15 cellular contexts compared by ENCODE assay signal in genomic region chr1:3930282-3930681, GRCh38. TPM values are rescaled to one million over a fixed set of nuclear protein-coding genes. Genes with fewer than 3 reads are reported as not detected.
DNase-seq lines count a peak whose midpoint lies in the region; ATAC-seq and TF ChIP-seq lines count a peak whose summit lies in the region.
"Had no signal": no experiment of that assay in that cellular context is flagged by ENCODE, and none has a peak within 500 bp of the region (broad histone marks: within the 10 kb centered on the region; RNA-seq: fewer than 3 reads in every experiment).

No MANE protein-coding gene starts in this region.

- H3K27ac Mint-ChIP-seq in activated CD4-positive, alpha-beta T cell treated with anti-CD3 and anti-CD28 coated beads, Interleukin-2, amount 10 ng/mL, durations not matched to agents 7 days and 5 days, result peak overlapping the region; percentile 37
- no peak overlapping the region for H3K27ac Mint-ChIP-seq in activated CD4-positive, alpha-beta T cell treated with anti-CD3 and anti-CD28 coated beads for 36 hours
- H3K27ac Mint-ChIP-seq in activated naive CD8-positive, alpha-beta T cell treated with anti-CD3 and anti-CD28 coated beads, Interleukin-2, amount 10 ng/mL, durations not matched to agents 7 days and 5 days, result peak overlapping the region; percentile 66
- H3K27ac Mint-ChIP-seq in glutamatergic neuron (ENCODE audit: unreplicated experiment), result peak overlapping the region; percentile 74

- H3K23ac ChIP-seq in trophoblast cell (ENCODE audit: low read length), result no peak overlapping the region

- no peak overlapping the region for H4K8ac ChIP-seq in trophoblast cell (ENCODE audit: low read depth, low read length)

- DNase-seq in activated CD4-positive, alpha-beta T cell treated with anti-CD3 and anti-CD28 coated beads, Interleukin-2, amount 10 ng/mL, durations not matched to agents 7 days and 5 days, result no peak
- no peak for DNase-seq in activated CD4-positive, alpha-beta T cell treated with anti-CD3 and anti-CD28 coated beads for 36 hours
- DNase-seq in activated naive CD8-positive, alpha-beta T cell treated with anti-CD3 and anti-CD28 coated beads, Interleukin-2, amount 10 ng/mL, durations not matched to agents 7 days and 5 days, result no peak
- DNase-seq in glutamatergic neuron (no peak), trophoblast cell (no peak), hepatocyte (ENCODE audit: low spot score) (no peak), activated gamma-delta T cell (lab: John Stamatoyannopoulos, UW) (no peak)
- DNase-seq: CD4-positive, alpha-beta memory T cell; H9; NCI-H187; NCI-H226; NCI-H524 treated with DMSO at 0.1 percent for 48 hours; Peyer's patch had no signal

- peak overlapping the region; percentile 7 for H3K4me3 Mint-ChIP-seq in activated CD4-positive, alpha-beta T cell treated with anti-CD3 and anti-CD28 coated beads, Interleukin-2, amount 10 ng/mL, durations not matched to agents 7 days and 5 days
- H3K4me3 Mint-ChIP-seq in activated CD4-positive, alpha-beta T cell treated with anti-CD3 and anti-CD28 coated beads for 36 hours, result no peak overlapping the region
- no peak overlapping the region for H3K4me3 Mint-ChIP-seq in activated naive CD8-positive, alpha-beta T cell treated with anti-CD3 and anti-CD28 coated beads, Interleukin-2, amount 10 ng/mL, durations not matched to agents 7 days and 5 days
- no peak overlapping the region for H3K4me3 Mint-ChIP-seq in glutamatergic neuron (ENCODE audit: unreplicated experiment)
- H3K4me3 Mint-ChIP-seq: H9 had no signal

- no peak overlapping the region for H2BK12ac ChIP-seq in trophoblast cell (ENCODE audit: low read length)

- intact Hi-C loops in activated CD4-positive, alpha-beta T cell treated with anti-CD3 and anti-CD28 coated beads for 36 hours (cut with DNase I, micrococcal nuclease), result no loop called here

- no peak overlapping the region for H3K18ac ChIP-seq in trophoblast cell (ENCODE audit: low read length)

- no peak overlapping the region for H4K12ac ChIP-seq in trophoblast cell (ENCODE audit: low read depth, low read length)

- WGBS in trophoblast cell (ENCODE audit: extremely low coverage, insufficient coverage, insufficient read length), result 100% methylated on average over 3 of the region's 3 CpGs
- 100% methylated on average over 3 of the region's 3 CpGs for WGBS in hepatocyte (ENCODE audit: low lambda C conversion rate, missing lambda C conversion rate)

- H4K20me1 ChIP-seq in hepatocyte (ENCODE audit: insufficient read depth, poor library complexity, severe bottlenecking), result no peaks in the 10 kb centered on the region

- H3K4me2 ChIP-seq in trophoblast cell (ENCODE audit: low read length) (peak overlapping the region; percentile 5), hepatocyte (no peak overlapping the region)

- no peak overlapping the region for H2BK5ac ChIP-seq in trophoblast cell (ENCODE audit: low read depth, low read length, poor library complexity)

- no peak overlapping the region for H2BK120ac ChIP-seq in trophoblast cell (ENCODE audit: insufficient read depth, low read length, poor library complexity)

- H3K27ac ChIP-seq in trophoblast cell (ENCODE audit: low read depth, low read length) (no peak overlapping the region), hepatocyte (no peak overlapping the region)
- H3K27ac ChIP-seq: 22Rv1, Peyer's patch had no signal

- POLR2A ChIA-PET in activated CD4-positive, alpha-beta T cell treated with anti-CD3 and anti-CD28 coated beads, Interleukin-2, amount 10 ng/mL, durations not matched to agents 7 days and 5 days (lab: Charles Lee), result no interaction called here
- POLR2A ChIA-PET in activated CD4-positive, alpha-beta T cell treated with anti-CD3 and anti-CD28 coated beads for 36 hours (lab: Charles Lee), result no interaction called here
- POLR2A ChIA-PET in activated naive CD8-positive, alpha-beta T cell treated with anti-CD3 and anti-CD28 coated beads, Interleukin-2, amount 10 ng/mL, durations not matched to agents 7 days and 5 days (lab: Charles Lee), result no interaction called here

- H2AFZ ChIP-seq in trophoblast cell (ENCODE audit: insufficient read depth, low read length, poor library complexity) (no peak overlapping the region), hepatocyte (no peak overlapping the region)

- no peaks in the 10 kb centered on the region for H3K4me1 ChIP-seq in trophoblast cell (ENCODE audit: control insufficient read depth in 1 of 2, insufficient read depth in 2 of 2, low read length in 2 of 2)
- H3K4me1 ChIP-seq in hepatocyte (ENCODE audit: insufficient read depth), result no peaks in the 10 kb centered on the region
- H3K4me1 ChIP-seq: Peyer's patch had no signal

- CTCF ChIA-PET in activated CD4-positive, alpha-beta T cell treated with anti-CD3 and anti-CD28 coated beads, Interleukin-2, amount 10 ng/mL, durations not matched to agents 7 days and 5 days (lab: Charles Lee), result no interaction called here
- CTCF ChIA-PET in activated CD4-positive, alpha-beta T cell treated with anti-CD3 and anti-CD28 coated beads for 36 hours (lab: Charles Lee), result no interaction called here

- H3K4ac ChIP-seq in trophoblast cell (ENCODE audit: low read depth, low read length), result no peak overlapping the region

- H3K4me1 Mint-ChIP-seq in activated CD4-positive, alpha-beta T cell treated with anti-CD3 and anti-CD28 coated beads, Interleukin-2, amount 10 ng/mL, durations not matched to agents 7 days and 5 days, result peaks cover 4% of the 10 kb centered on the region
- H3K4me1 Mint-ChIP-seq in activated CD4-positive, alpha-beta T cell treated with anti-CD3 and anti-CD28 coated beads for 36 hours, result no peaks in the 10 kb centered on the region
- H3K4me1 Mint-ChIP-seq in activated naive CD8-positive, alpha-beta T cell treated with anti-CD3 and anti-CD28 coated beads, Interleukin-2, amount 10 ng/mL, durations not matched to agents 7 days and 5 days, result peaks cover 4% of the 10 kb centered on the region
- no peaks in the 10 kb centered on the region for H3K4me1 Mint-ChIP-seq in glutamatergic neuron (ENCODE audit: low read depth, unreplicated experiment)
- H3K4me1 Mint-ChIP-seq: H9 had no signal

- H3K36me3 ChIP-seq in trophoblast cell (ENCODE audit: control insufficient read depth in 1 of 2, insufficient read depth in 2 of 2, low read length in 2 of 2) (no peaks in the 10 kb centered on the region), hepatocyte (replicated peaks; ENCODE audit: insufficient read depth, low read depth) (no peaks in the 10 kb centered on the region)
- H3K36me3 ChIP-seq: Peyer's patch had no signal

- H4K91ac ChIP-seq in trophoblast cell (ENCODE audit: low read depth, low read length), result no peak overlapping the region

- H3K4me3 ChIP-seq in trophoblast cell (ENCODE audit: low read depth, low read length) (peak overlapping the region; percentile 54), hepatocyte (no peak overlapping the region)
- H3K4me3 ChIP-seq: Peyer's patch had no signal

- H3K9me2 ChIP-seq in hepatocyte (replicated peaks; ENCODE audit: insufficient read depth), result no peaks in the 10 kb centered on the region

- H2AK5ac ChIP-seq in trophoblast cell (ENCODE audit: low read length), result no peak overlapping the region

- H3K9ac ChIP-seq in trophoblast cell (ENCODE audit: low read length), result no peak overlapping the region

- H3K79me2 ChIP-seq in trophoblast cell (ENCODE audit: control insufficient read depth, insufficient read depth, low read length, poor library complexity) (no peaks in the 10 kb centered on the region), hepatocyte (no peaks in the 10 kb centered on the region)

- no peak overlapping the region for H3K14ac ChIP-seq in trophoblast cell (ENCODE audit: low read length)

- peaks cover 3% of the 10 kb centered on the region for H3K36me3 Mint-ChIP-seq in activated CD4-positive, alpha-beta T cell treated with anti-CD3 and anti-CD28 coated beads, Interleukin-2, amount 10 ng/mL, durations not matched to agents 7 days and 5 days (ENCODE audit: low read depth)
- H3K36me3 Mint-ChIP-seq in activated CD4-positive, alpha-beta T cell treated with anti-CD3 and anti-CD28 coated beads for 36 hours (ENCODE audit: low read depth), result no peaks in the 10 kb centered on the region
- H3K36me3 Mint-ChIP-seq in activated naive CD8-positive, alpha-beta T cell treated with anti-CD3 and anti-CD28 coated beads, Interleukin-2, amount 10 ng/mL, durations not matched to agents 7 days and 5 days, result peaks cover 5% of the 10 kb centered on the region
- H3K36me3 Mint-ChIP-seq in glutamatergic neuron (ENCODE audit: unreplicated experiment), result peaks cover 32% of the 10 kb centered on the region
- H3K36me3 Mint-ChIP-seq: CD4-positive, alpha-beta memory T cell had no signal

- no peaks in the 10 kb centered on the region for H3K27me3 ChIP-seq in trophoblast cell (ENCODE audit: insufficient read depth, low read length)
- peaks cover 16% of the 10 kb centered on the region for H3K27me3 ChIP-seq in hepatocyte
- H3K27me3 ChIP-seq: Peyer's patch had no signal

- TF ChIP-seq CTCF in glutamatergic neuron (IDR thresholded peaks at IDR 0.05; ENCODE audit: partially characterized antibody, unreplicated experiment) (no peak), hepatocyte (IDR thresholded peaks at IDR 0.05; ENCODE audit: poor library complexity) (no peak)

- no peaks in the 10 kb centered on the region for H3K79me1 ChIP-seq in trophoblast cell (ENCODE audit: low read length)

- H3K27me3 Mint-ChIP-seq in activated CD4-positive, alpha-beta T cell treated with anti-CD3 and anti-CD28 coated beads, Interleukin-2, amount 10 ng/mL, durations not matched to agents 7 days and 5 days, result peaks cover 1% of the 10 kb centered on the region
- peaks cover 17% of the 10 kb centered on the region for H3K27me3 Mint-ChIP-seq in activated CD4-positive, alpha-beta T cell treated with anti-CD3 and anti-CD28 coated beads for 36 hours
- no peaks in the 10 kb centered on the region for H3K27me3 Mint-ChIP-seq in activated naive CD8-positive, alpha-beta T cell treated with anti-CD3 and anti-CD28 coated beads, Interleukin-2, amount 10 ng/mL, durations not matched to agents 7 days and 5 days
- H3K27me3 Mint-ChIP-seq in glutamatergic neuron (ENCODE audit: unreplicated experiment), result peaks cover 6% of the 10 kb centered on the region

- H3K9me3 ChIP-seq in trophoblast cell (ENCODE audit: insufficient read depth, low read depth, low read length) (peaks cover 10% of the 10 kb centered on the region), hepatocyte (ENCODE audit: low read depth) (no peaks in the 10 kb centered on the region)
- H3K9me3 ChIP-seq: Peyer's patch had no signal

- ATAC-seq in activated CD4-positive, alpha-beta T cell treated with anti-CD3 and anti-CD28 coated beads for 36 hours, result no peak
- ATAC-seq in activated naive CD8-positive, alpha-beta T cell treated with anti-CD3 and anti-CD28 coated beads, Interleukin-2, amount 10 ng/mL, durations not matched to agents 7 days and 5 days (ENCODE audit: low read depth), result no peak
- ATAC-seq in GM18909 (IDR thresholded peaks at IDR 0.05; ENCODE audit: poor library complexity, unreplicated experiment), result no peak

- H3K9me3 Mint-ChIP-seq in activated CD4-positive, alpha-beta T cell treated with anti-CD3 and anti-CD28 coated beads, Interleukin-2, amount 10 ng/mL, durations not matched to agents 7 days and 5 days, result peaks cover 6% of the 10 kb centered on the region
- peaks cover 7% of the 10 kb centered on the region for H3K9me3 Mint-ChIP-seq in activated CD4-positive, alpha-beta T cell treated with anti-CD3 and anti-CD28 coated beads for 36 hours (ENCODE audit: low read depth)
- peaks cover 9% of the 10 kb centered on the region for H3K9me3 Mint-ChIP-seq in activated naive CD8-positive, alpha-beta T cell treated with anti-CD3 and anti-CD28 coated beads, Interleukin-2, amount 10 ng/mL, durations not matched to agents 7 days and 5 days
- H3K9me3 Mint-ChIP-seq in glutamatergic neuron (ENCODE audit: unreplicated experiment), result peaks cover 26% of the 10 kb centered on the region

RNA-seq across cellular contexts. Expression of gene C1orf174, which starts 30.2 kb away (rescaled TPM):
- 10 to 100 TPM; 29.4 to 31.1 TPM for total RNA-seq in activated CD4-positive, alpha-beta T cell treated with anti-CD3 and anti-CD28 coated beads, Interleukin-2, amount 10 ng/mL, durations not matched to agents 7 days and 5 days
- 10 to 100 TPM; 39.8 to 49.4 TPM for total RNA-seq in activated CD4-positive, alpha-beta T cell treated with anti-CD3 and anti-CD28 coated beads for 36 hours
- total RNA-seq in activated naive CD8-positive, alpha-beta T cell treated with anti-CD3 and anti-CD28 coated beads, Interleukin-2, amount 10 ng/mL, durations not matched to agents 7 days and 5 days, result 10 to 100 TPM; 31.1 to 34.4 TPM
- total RNA-seq in glutamatergic neuron (ENCODE audit: unreplicated experiment) (16.9 TPM), hepatocyte (20.7 and 26.7 TPM in 2 replicates)
- 26.8 and 28.3 TPM in 2 replicates for polyA plus RNA-seq in trophoblast cell (2013)
- polyA plus RNA-seq in hepatocyte, result 23.6 and 28.9 TPM in 2 replicates
